ENCODE assay signal across 1 cellular context in genomic region chr17:73223626-73224616, GRCh38.
TF ChIP-seq lines count a peak whose summit lies in the region.

No MANE protein-coding gene starts in this region.

TF ChIP-seq in endothelial cell of umbilical vein, 7 proteins besides CTCF, POLR2A, EP300 and RAD21:
- TF ChIP-seq POLR2AphosphoS5 (IDR thresholded peaks at IDR 0.05; ENCODE audit: insufficient read depth, low read depth, low read length): no peak
- TF ChIP-seq MAX (IDR thresholded peaks at IDR 0.05; ENCODE audit: insufficient read depth, insufficient read length): no peak
- no peak for TF ChIP-seq GATA2 (IDR thresholded peaks at IDR 0.05; ENCODE audit: insufficient read depth, insufficient read length, low read depth, low read length)
- TF ChIP-seq EZH2 (IDR thresholded peaks at IDR 0.05; ENCODE audit: borderline replicate concordance, low read depth, low read length, severe bottlenecking): no peak
- no peak for TF ChIP-seq FOS (IDR thresholded peaks at IDR 0.05; ENCODE audit: borderline replicate concordance, insufficient read depth, low read length)
